15 cellular contexts compared by ENCODE assay signal in the genomic region with DNA sequence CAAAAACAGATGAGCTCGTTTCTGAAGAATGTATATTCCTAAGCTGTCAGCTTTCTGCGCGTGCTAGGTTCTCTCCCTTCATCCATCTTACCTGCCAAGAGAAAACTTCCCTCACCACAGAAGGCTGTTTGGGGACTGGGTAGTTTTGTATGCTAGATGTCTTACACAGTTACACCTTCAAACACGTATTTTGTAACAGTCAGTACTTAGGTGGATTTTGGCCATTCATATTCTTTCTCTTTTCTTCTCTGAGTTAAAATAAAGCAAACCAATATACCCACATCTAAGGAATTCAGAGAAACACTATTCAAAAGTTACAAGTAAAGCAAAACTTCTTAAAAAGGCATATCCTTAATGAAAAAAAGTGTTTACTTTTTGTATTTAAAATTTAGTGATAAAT. TPM values are rescaled to one million over a fixed set of nuclear protein-coding genes. Genes with fewer than 3 reads are reported as not detected.
DNase-seq lines count a peak whose midpoint lies in the region; ATAC-seq, FAIRE-seq and TF ChIP-seq lines count a peak whose summit lies in the region.
"Had no signal": no experiment of that assay in that cellular context is flagged by ENCODE, and none has a peak within 500 bp of the region (broad histone marks: within the 10 kb centered on the region; RNA-seq: fewer than 3 reads in every experiment).

No MANE protein-coding gene starts in this region.

- H3K27ac ChIP-seq in hepatocyte (peak overlapping the region; percentile 80), right atrium auricular region (no peak overlapping the region)
- H3K27ac ChIP-seq: HL-60 had no signal

- H2AFZ ChIP-seq in hepatocyte, result no peak overlapping the region

- peak overlapping the region; percentile 73 for H3K4me2 ChIP-seq in hepatocyte

- TF ChIP-seq CTCF in hepatocyte (IDR thresholded peaks at IDR 0.05; ENCODE audit: poor library complexity), result no peak
- no peak for TF ChIP-seq CTCF in right atrium auricular region (IDR thresholded peaks at IDR 0.05)
- no peak for TF ChIP-seq CTCF in natural killer cell (IDR thresholded peaks at IDR 0.05)

- no peak for TF ChIP-seq POLR2A in GM12892 (IDR thresholded peaks at IDR 0.05; ENCODE audit: low read depth, low read length)

- peak; percentile 30 for FAIRE-seq in GM12892 (lab: Jason Lieb, UNC)
- FAIRE-seq: A204.1 had no signal

- peaks cover 23% of the 10 kb centered on the region for H3K79me2 ChIP-seq in hepatocyte

- H3K9me3 ChIP-seq in hepatocyte (ENCODE audit: low read depth) (no peaks in the 10 kb centered on the region), right atrium auricular region (no peaks in the 10 kb centered on the region)
- H3K9me3 ChIP-seq: BE2C, Caco-2, HAP-1 had no signal

- DNase-seq in GM12892 (ENCODE audit: insufficient read length) (no peak), NCI-H226 (peak; percentile 29), hepatocyte (ENCODE audit: low spot score) (no peak), NCI-H1436 (lab: John Stamatoyannopoulos, UW) (no peak), right atrium auricular region (ENCODE audit: low spot score) (no peak), natural killer cell (no peak)
- DNase-seq: BE2C; CD8-positive, alpha-beta T cell; GF-D8 had no signal

- H3K4me1 Mint-ChIP-seq in natural killer cell, result no peaks in the 10 kb centered on the region
- H3K4me1 Mint-ChIP-seq: CD14-positive monocyte had no signal

- no peaks in the 10 kb centered on the region for H3K4me1 ChIP-seq in hepatocyte (ENCODE audit: insufficient read depth)
- no peaks in the 10 kb centered on the region for H3K4me1 ChIP-seq in right atrium auricular region
- H3K4me1 ChIP-seq: BE2C, HAP-1 had no signal

- H4K20me1 ChIP-seq in hepatocyte (ENCODE audit: insufficient read depth, poor library complexity, severe bottlenecking), result no peaks in the 10 kb centered on the region

- H3K27me3 ChIP-seq in hepatocyte, result peaks cover 3% of the 10 kb centered on the region
- no peaks in the 10 kb centered on the region for H3K27me3 ChIP-seq in right atrium auricular region
- H3K27me3 ChIP-seq: BE2C had no signal

- H3K27ac Mint-ChIP-seq in natural killer cell, result no peak overlapping the region
- H3K27ac Mint-ChIP-seq: CD14-positive monocyte; CD8-positive, alpha-beta T cell had no signal

- H3K36me3 ChIP-seq in hepatocyte (replicated peaks; ENCODE audit: insufficient read depth, low read depth) (no peaks in the 10 kb centered on the region), right atrium auricular region (no peaks in the 10 kb centered on the region)
- H3K36me3 ChIP-seq: BE2C, HAP-1 had no signal

- H3K27me3 Mint-ChIP-seq in natural killer cell (ENCODE audit: low read depth in 2 of 2), result peaks cover 0 to 9% of the 10 kb centered on the region in 2 donors

- ATAC-seq in HG02938 (IDR thresholded peaks at IDR 0.05; ENCODE audit: unreplicated experiment) (no peak), natural killer cell (no peak)
- ATAC-seq: CD8-positive, alpha-beta T cell had no signal

- H3K9me2 ChIP-seq in hepatocyte (replicated peaks; ENCODE audit: insufficient read depth), result no peaks in the 10 kb centered on the region

- intact Hi-C loops in natural killer cell (cut with micrococcal nuclease), result no loop called here

- no peak overlapping the region for H3K4me3 Mint-ChIP-seq in natural killer cell
- H3K4me3 Mint-ChIP-seq: CD14-positive monocyte; CD8-positive, alpha-beta T cell had no signal

- WGBS in hepatocyte (ENCODE audit: low lambda C conversion rate, missing lambda C conversion rate), result 56% methylated on average over 4 of the region's 4 CpGs

- H3K36me3 Mint-ChIP-seq in natural killer cell, result no peaks in the 10 kb centered on the region
- H3K36me3 Mint-ChIP-seq: CD14-positive monocyte; CD8-positive, alpha-beta T cell had no signal

- H3K4me3 ChIP-seq in hepatocyte, result no peak overlapping the region
- no peak overlapping the region for H3K4me3 ChIP-seq in right atrium auricular region
- H3K4me3 ChIP-seq: HAP-1 had no signal

- no peaks in the 10 kb centered on the region for H3K9me3 Mint-ChIP-seq in natural killer cell
- H3K9me3 Mint-ChIP-seq: CD14-positive monocyte; CD8-positive, alpha-beta T cell had no signal

RNA-seq across cellular contexts. Expression of gene PRDM1, which starts 35.6 kb away (rescaled TPM):
- polyA plus RNA-seq in GM12892 (2012; ENCODE audit: missing spikeins), result 12.7 TPM
- total RNA-seq in hepatocyte (19.1 and 19.3 TPM in 2 replicates), right atrium auricular region (1 to 10 TPM; 1.8 to 1.9 TPM), natural killer cell (100 to 1,000 TPM; 165 to 180 (median 177) TPM)
- polyA plus RNA-seq in hepatocyte, result 13.4 and 18.0 TPM in 2 replicates
